20 cellular contexts compared by ENCODE assay signal in the genomic region with DNA sequence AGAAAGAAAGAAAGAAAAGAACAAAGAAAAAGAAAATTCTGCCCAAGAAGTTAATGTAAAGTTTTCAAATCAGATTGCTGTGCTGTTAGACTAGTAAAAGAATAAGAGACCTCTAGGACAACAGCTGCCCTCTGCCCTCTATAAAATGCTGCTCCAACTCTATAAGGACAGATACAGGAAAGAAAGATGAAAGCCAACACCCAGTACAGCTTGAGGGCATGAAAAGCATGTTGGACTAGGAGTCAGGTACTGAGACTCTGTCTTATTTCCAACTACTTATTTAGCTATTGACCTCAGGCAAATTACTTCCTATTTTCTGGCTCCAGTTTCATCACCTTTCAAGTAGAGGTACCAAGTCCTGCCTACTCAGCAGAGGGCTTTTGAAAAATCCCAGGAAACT. TPM values are rescaled to one million over a fixed set of nuclear protein-coding genes. Genes with fewer than 3 reads are reported as not detected.
DNase-seq lines count a peak whose midpoint lies in the region; ATAC-seq, FAIRE-seq and TF ChIP-seq lines count a peak whose summit lies in the region.
"Had no signal": no experiment of that assay in that cellular context is flagged by ENCODE, and none has a peak within 500 bp of the region (broad histone marks: within the 10 kb centered on the region; RNA-seq: fewer than 3 reads in every experiment).

No MANE protein-coding gene starts in this region.

- no peak for DNase-seq in activated CD8-positive, alpha-beta T cell treated with anti-CD3 and anti-CD28 coated beads, Interleukin-2, amount 10 ng/mL, durations not matched to agents 7 days and 5 days
- no peak for DNase-seq in activated CD8-positive, alpha-beta T cell treated with anti-CD3 and anti-CD28 coated beads for 36 hours
- DNase-seq in MM.1S (no peak), superior temporal gyrus (ENCODE audit: extremely low spot score) (no peak), GM19238 (ENCODE audit: insufficient read length, low spot score) (no peak), urothelium cell line (ENCODE audit: low spot score) (no peak)
- no peak for DNase-seq in activated T-helper 1 cell treated with anti-CD3 and anti-CD28 coated beads, Interleukin-12 subunit alpha, Interleukin-12 subunit beta, Interleukin-2, Interleukin-4 antibody, amounts not matched to agents 30 ng/mL and 10 ng/mL and 1 ng/mL, durations not matched to agents 14 hours and 24 hours and 36 hours (ENCODE audit: low spot score)
- DNase-seq: activated T-cell treated with anti-CD3 and anti-CD28 coated beads, Interleukin-2, amount 50 U/mL, for 48 hours; COR-L47; cortex of kidney; erythroblast; kidney; NCI-H1105; ovary; stimulated activated CD4-positive, alpha-beta T cell treated with anti-CD3 and anti-CD28 coated beads, Interleukin-12 subunit alpha, Interleukin-12 subunit beta, amount 100 ng/mL, for 4 hours; stimulated activated naive CD8-positive, alpha-beta T cell treated with anti-CD3 and anti-CD28 coated beads, Interleukin-15, Interleukin-2, amounts not matched to agents 100 U/mL and 50 U/mL, for 24 hours had no signal

- H3K4me1 ChIP-seq in MM.1S (ENCODE audit: low read length) (peaks cover 32% of the 10 kb centered on the region), skeletal muscle tissue (ENCODE audit: control insufficient read depth in 3 of 3, insufficient read depth in 3 of 3, low read length in 3 of 3) (peaks cover 78 to 93% (median 89%) of the 10 kb centered on the region in 3 donors)

- H3K27ac Mint-ChIP-seq in activated CD8-positive, alpha-beta T cell treated with anti-CD3 and anti-CD28 coated beads, Interleukin-2, amount 10 ng/mL, durations not matched to agents 7 days and 5 days: peak overlapping the region; percentile 91
- H3K27ac Mint-ChIP-seq in activated CD8-positive, alpha-beta T cell treated with anti-CD3 and anti-CD28 coated beads for 36 hours: no peak overlapping the region
- peak overlapping the region; percentile 49 for H3K27ac Mint-ChIP-seq in activated T-helper 1 cell treated with anti-CD3 and anti-CD28 coated beads, Interleukin-12 subunit alpha, Interleukin-12 subunit beta, Interleukin-2, Interleukin-4 antibody, amounts not matched to agents 30 ng/mL and 10 ng/mL and 1 ng/mL, durations not matched to agents 14 hours and 24 hours and 36 hours

- no peaks in the 10 kb centered on the region for H3K9me3 Mint-ChIP-seq in activated CD8-positive, alpha-beta T cell treated with anti-CD3 and anti-CD28 coated beads, Interleukin-2, amount 10 ng/mL, durations not matched to agents 7 days and 5 days (ENCODE audit: insufficient read depth)
- H3K9me3 Mint-ChIP-seq in activated CD8-positive, alpha-beta T cell treated with anti-CD3 and anti-CD28 coated beads for 36 hours: peaks cover 3% of the 10 kb centered on the region
- no peaks in the 10 kb centered on the region for H3K9me3 Mint-ChIP-seq in activated T-helper 1 cell treated with anti-CD3 and anti-CD28 coated beads, Interleukin-12 subunit alpha, Interleukin-12 subunit beta, Interleukin-2, Interleukin-4 antibody, amounts not matched to agents 30 ng/mL and 10 ng/mL and 1 ng/mL, durations not matched to agents 14 hours and 24 hours and 36 hours

- no peaks in the 10 kb centered on the region for H3K36me3 ChIP-seq in MM.1S (replicated peaks; ENCODE audit: insufficient read depth, low read length)
- peaks cover 8 to 26% (median 12%) of the 10 kb centered on the region in 3 donors for H3K36me3 ChIP-seq in skeletal muscle tissue (ENCODE audit: control insufficient read depth in 3 of 3, insufficient read depth in 3 of 3, low read length in 3 of 3)
- H3K36me3 ChIP-seq: ascending aorta, ovary had no signal

- H3K9me3 ChIP-seq in MM.1S (replicated peaks; ENCODE audit: insufficient read depth, low read length) (no peaks in the 10 kb centered on the region), skeletal muscle tissue (ENCODE audit: control insufficient read depth in 3 of 3, low read length in 3 of 3) (no peaks in the 10 kb centered on the region)
- H3K9me3 ChIP-seq: ascending aorta, ovary had no signal

- H3K4me3 ChIP-seq in MM.1S (ENCODE audit: low read length): no peak overlapping the region
- H3K4me3 ChIP-seq in skeletal muscle tissue (ENCODE audit: low read length in 3 of 3): peak overlapping the region in 2 of 3 donors; percentile 17 to 38
- H3K4me3 ChIP-seq: ovary had no signal

- H3K27me3 ChIP-seq in MM.1S (replicated peaks; ENCODE audit: insufficient read depth, low read length) (no peaks in the 10 kb centered on the region), skeletal muscle tissue (ENCODE audit: control insufficient read depth in 3 of 3, insufficient read depth in 3 of 3, low read length in 3 of 3) (no peaks in the 10 kb centered on the region)
- H3K27me3 ChIP-seq: ascending aorta, ovary had no signal

- H3K27me3 Mint-ChIP-seq in activated CD8-positive, alpha-beta T cell treated with anti-CD3 and anti-CD28 coated beads, Interleukin-2, amount 10 ng/mL, durations not matched to agents 7 days and 5 days (ENCODE audit: low read depth): no peaks in the 10 kb centered on the region
- H3K27me3 Mint-ChIP-seq in activated CD8-positive, alpha-beta T cell treated with anti-CD3 and anti-CD28 coated beads for 36 hours: peaks cover 2% of the 10 kb centered on the region
- H3K27me3 Mint-ChIP-seq in activated T-helper 1 cell treated with anti-CD3 and anti-CD28 coated beads, Interleukin-12 subunit alpha, Interleukin-12 subunit beta, Interleukin-2, Interleukin-4 antibody, amounts not matched to agents 30 ng/mL and 10 ng/mL and 1 ng/mL, durations not matched to agents 14 hours and 24 hours and 36 hours (ENCODE audit: insufficient read depth): no peaks in the 10 kb centered on the region

- POLR2A ChIA-PET in activated CD8-positive, alpha-beta T cell treated with anti-CD3 and anti-CD28 coated beads, Interleukin-2, amount 10 ng/mL, durations not matched to agents 7 days and 5 days (lab: Charles Lee): no interaction called here
- POLR2A ChIA-PET in activated CD8-positive, alpha-beta T cell treated with anti-CD3 and anti-CD28 coated beads for 36 hours (lab: Charles Lee): interaction anchor here (0.7 kb wide), 1 partner anchor 116 kb away, joined by 3 read pairs; no protein-coding TSS in a partner anchor

- no peak overlapping the region for H2AFZ ChIP-seq in MM.1S (ENCODE audit: low read length)

- H4K20me1 ChIP-seq in MM.1S (ENCODE audit: insufficient read depth, low read length): no peaks in the 10 kb centered on the region

- CTCF ChIA-PET in activated CD8-positive, alpha-beta T cell treated with anti-CD3 and anti-CD28 coated beads, Interleukin-2, amount 10 ng/mL, durations not matched to agents 7 days and 5 days (lab: Charles Lee): interaction anchor here (0.6 to 5.5 kb wide), 7 partner anchors 12 to 101 kb away, joined by 3 to 39 read pairs (median 3); no protein-coding TSS in a partner anchor
- CTCF ChIA-PET in activated CD8-positive, alpha-beta T cell treated with anti-CD3 and anti-CD28 coated beads for 36 hours (lab: Charles Lee): interaction anchor here (4.0 to 22.2 kb wide), 2 partner anchors 11 to 90 kb away, joined by 48 to 874 read pairs; no protein-coding TSS in a partner anchor

- ATAC-seq in activated CD8-positive, alpha-beta T cell treated with anti-CD3 and anti-CD28 coated beads, Interleukin-2, amount 10 ng/mL, durations not matched to agents 7 days and 5 days: no peak
- ATAC-seq in activated CD8-positive, alpha-beta T cell treated with anti-CD3 and anti-CD28 coated beads for 36 hours: no peak
- ATAC-seq: activated CD4-positive, CD25-positive, alpha-beta regulatory T cell treated with anti-CD3 and anti-CD28 coated beads, Interleukin-2, amount 50 U/mL, for 24 hours; HCT116; stimulated activated naive CD8-positive, alpha-beta T cell treated with anti-CD3 and anti-CD28 coated beads, Interleukin-15, Interleukin-2, amounts not matched to agents 100 U/mL and 50 U/mL, for 24 hours had no signal

- peak overlapping the region; percentile 19; the same call in 1 of the 2 replicates for H3K4me2 ChIP-seq in MM.1S (ENCODE audit: low read depth, low read length)

- peak overlapping the region; percentile 84 for H3K4me3 Mint-ChIP-seq in activated CD8-positive, alpha-beta T cell treated with anti-CD3 and anti-CD28 coated beads, Interleukin-2, amount 10 ng/mL, durations not matched to agents 7 days and 5 days
- H3K4me3 Mint-ChIP-seq in activated CD8-positive, alpha-beta T cell treated with anti-CD3 and anti-CD28 coated beads for 36 hours: no peak overlapping the region
- H3K4me3 Mint-ChIP-seq in activated T-helper 1 cell treated with anti-CD3 and anti-CD28 coated beads, Interleukin-12 subunit alpha, Interleukin-12 subunit beta, Interleukin-2, Interleukin-4 antibody, amounts not matched to agents 30 ng/mL and 10 ng/mL and 1 ng/mL, durations not matched to agents 14 hours and 24 hours and 36 hours: peak overlapping the region; percentile 87

- no peak for TF ChIP-seq CTCF in activated CD8-positive, alpha-beta T cell treated with anti-CD3 and anti-CD28 coated beads for 36 hours (IDR thresholded peaks at IDR 0.05)
- TF ChIP-seq CTCF in MM.1S (IDR thresholded peaks at IDR 0.05; ENCODE audit: low read length): no peak

- intact Hi-C loops in activated CD8-positive, alpha-beta T cell treated with anti-CD3 and anti-CD28 coated beads for 36 hours (cut with micrococcal nuclease): no loop called here
- intact Hi-C loops in activated T-helper 1 cell treated with anti-CD3 and anti-CD28 coated beads, Interleukin-12 subunit alpha, Interleukin-12 subunit beta, Interleukin-2, Interleukin-4 antibody, amounts not matched to agents 30 ng/mL and 10 ng/mL and 1 ng/mL, durations not matched to agents 14 hours and 24 hours and 36 hours (cut with micrococcal nuclease): no loop called here

- H3K4me1 Mint-ChIP-seq in activated CD8-positive, alpha-beta T cell treated with anti-CD3 and anti-CD28 coated beads, Interleukin-2, amount 10 ng/mL, durations not matched to agents 7 days and 5 days (ENCODE audit: low read depth): peaks cover 88% of the 10 kb centered on the region
- H3K4me1 Mint-ChIP-seq in activated CD8-positive, alpha-beta T cell treated with anti-CD3 and anti-CD28 coated beads for 36 hours (ENCODE audit: low read depth): peaks cover 41% of the 10 kb centered on the region
- H3K4me1 Mint-ChIP-seq in activated T-helper 1 cell treated with anti-CD3 and anti-CD28 coated beads, Interleukin-12 subunit alpha, Interleukin-12 subunit beta, Interleukin-2, Interleukin-4 antibody, amounts not matched to agents 30 ng/mL and 10 ng/mL and 1 ng/mL, durations not matched to agents 14 hours and 24 hours and 36 hours (ENCODE audit: low read depth): peaks cover 77% of the 10 kb centered on the region

- no peaks in the 10 kb centered on the region for H3K9me2 ChIP-seq in MM.1S (replicated peaks; ENCODE audit: insufficient read depth, low read length)

- H3K36me3 Mint-ChIP-seq in activated CD8-positive, alpha-beta T cell treated with anti-CD3 and anti-CD28 coated beads, Interleukin-2, amount 10 ng/mL, durations not matched to agents 7 days and 5 days (ENCODE audit: low read depth): peaks cover 80% of the 10 kb centered on the region
- H3K36me3 Mint-ChIP-seq in activated CD8-positive, alpha-beta T cell treated with anti-CD3 and anti-CD28 coated beads for 36 hours (ENCODE audit: low read depth): peaks cover 23% of the 10 kb centered on the region
- peaks cover 52% of the 10 kb centered on the region for H3K36me3 Mint-ChIP-seq in activated T-helper 1 cell treated with anti-CD3 and anti-CD28 coated beads, Interleukin-12 subunit alpha, Interleukin-12 subunit beta, Interleukin-2, Interleukin-4 antibody, amounts not matched to agents 30 ng/mL and 10 ng/mL and 1 ng/mL, durations not matched to agents 14 hours and 24 hours and 36 hours (ENCODE audit: low read depth)

- no peak overlapping the region for H3K9ac ChIP-seq in MM.1S (ENCODE audit: low read length)
- peak overlapping the region in 2 of 3 donors; percentile 27 to 47 for H3K9ac ChIP-seq in skeletal muscle tissue (ENCODE audit: low read depth in 1 of 3, low read length in 3 of 3)

- H3F3A ChIP-seq in MM.1S (ENCODE audit: insufficient read depth, low read length): peaks cover 14% of the 10 kb centered on the region

- H3K27ac ChIP-seq in MM.1S (ENCODE audit: low read length) (peak overlapping the region; percentile 70; the same call in 1 of the 2 replicates), skeletal muscle tissue (ENCODE audit: low read depth, low read length) (peak overlapping the region; percentile 81)
- H3K27ac ChIP-seq: ovary had no signal

- FAIRE-seq in urothelium cell line (lab: Jason Lieb, UNC): no peak
- FAIRE-seq: kidney had no signal

- no peaks in the 10 kb centered on the region; the same call in 1 of the 2 replicates for H3K79me2 ChIP-seq in MM.1S (ENCODE audit: low read length)

RNA-seq across cellular contexts. Expression of a gene that starts 5.8 kb away (rescaled TPM):
- total RNA-seq in activated CD8-positive, alpha-beta T cell treated with anti-CD3 and anti-CD28 coated beads, Interleukin-2, amount 10 ng/mL, durations not matched to agents 7 days and 5 days: 10 to 100 TPM; 12.6 to 13.5 TPM
- 1 to 10 TPM; 5.1 to 6.4 TPM for total RNA-seq in activated CD8-positive, alpha-beta T cell treated with anti-CD3 and anti-CD28 coated beads for 36 hours
- total RNA-seq in activated T-helper 1 cell treated with anti-CD3 and anti-CD28 coated beads, Interleukin-12 subunit alpha, Interleukin-12 subunit beta, Interleukin-2, Interleukin-4 antibody, amounts not matched to agents 30 ng/mL and 10 ng/mL and 1 ng/mL, durations not matched to agents 14 hours and 24 hours and 36 hours: 28.5 and 28.9 TPM in 2 replicates
- 11.0 TPM for total RNA-seq in skeletal muscle tissue

RNA-seq across cellular contexts. Expression of a gene that starts 19.4 kb away (rescaled TPM):
- under 1 TPM; 0.13 to 0.16 TPM for total RNA-seq in activated CD8-positive, alpha-beta T cell treated with anti-CD3 and anti-CD28 coated beads, Interleukin-2, amount 10 ng/mL, durations not matched to agents 7 days and 5 days
- total RNA-seq in activated CD8-positive, alpha-beta T cell treated with anti-CD3 and anti-CD28 coated beads for 36 hours: under 1 TPM in 1 of 2 experiments, not detected in 1; 0.36 TPM
- total RNA-seq in activated T-helper 1 cell treated with anti-CD3 and anti-CD28 coated beads, Interleukin-12 subunit alpha, Interleukin-12 subunit beta, Interleukin-2, Interleukin-4 antibody, amounts not matched to agents 30 ng/mL and 10 ng/mL and 1 ng/mL, durations not matched to agents 14 hours and 24 hours and 36 hours: not detected in 2 replicates
- not detected for total RNA-seq in skeletal muscle tissue
- total RNA-seq: ascending aorta had no signal

RNA-seq across cellular contexts. Expression of a gene that starts 37.7 kb away (rescaled TPM):
- 10 to 100 TPM; 62.4 to 64.7 TPM for total RNA-seq in activated CD8-positive, alpha-beta T cell treated with anti-CD3 and anti-CD28 coated beads, Interleukin-2, amount 10 ng/mL, durations not matched to agents 7 days and 5 days
- 10 to 100 TPM; 49.1 to 50.6 TPM for total RNA-seq in activated CD8-positive, alpha-beta T cell treated with anti-CD3 and anti-CD28 coated beads for 36 hours
- total RNA-seq in activated T-helper 1 cell treated with anti-CD3 and anti-CD28 coated beads, Interleukin-12 subunit alpha, Interleukin-12 subunit beta, Interleukin-2, Interleukin-4 antibody, amounts not matched to agents 30 ng/mL and 10 ng/mL and 1 ng/mL, durations not matched to agents 14 hours and 24 hours and 36 hours: 59.5 and 60.6 TPM in 2 replicates
- 34.4 TPM for total RNA-seq in skeletal muscle tissue
